Comparison of ENCODE assay signal across 18 cellular contexts in genomic region chr22:44459041-44459440, GRCh38. TPM values are rescaled to one million over a fixed set of nuclear protein-coding genes. Genes with fewer than 3 reads are reported as not detected.
DNase-seq lines count a peak whose midpoint lies in the region; ATAC-seq, FAIRE-seq and TF ChIP-seq lines count a peak whose summit lies in the region.
"Had no signal": no experiment of that assay in that cellular context is flagged by ENCODE, and none has a peak within 500 bp of the region (broad histone marks: within the 10 kb centered on the region; RNA-seq: fewer than 3 reads in every experiment).

No MANE protein-coding gene starts in this region.

- no peaks in the 10 kb centered on the region; a peak in 1 of 4 replicates for H3K27me3 ChIP-seq in GM12878 (replicated peaks in 1 of 2; ENCODE audit: control insufficient read depth in 2 of 2, insufficient read depth in 2 of 2, low read length in 1 of 2)
- H3K27me3 ChIP-seq: BLaER1 treated with 17β-estradiol and CSF1 and Interleukin-3, amounts not matched to agents 10 nM and 100 nM had no signal

- no peak for ATAC-seq in GM12878
- ATAC-seq: HepG2, Right ventricle myocardium inferior had no signal

- in situ Hi-C loops in GM12878 (cut with MboI): no loop called here

- no peak overlapping the region for H3K4me2 ChIP-seq in GM12878 (ENCODE audit: control insufficient read depth, insufficient read depth)

- no peaks in the 10 kb centered on the region; the same call in 1 of the 3 replicates for H3K9me3 ChIP-seq in GM12878 (replicated peaks; ENCODE audit: control insufficient read depth, insufficient read depth, low read length)
- H3K9me3 ChIP-seq: HAP-1 had no signal

- peak overlapping the region; percentile 10 for H3K27ac Mint-ChIP-seq in activated CD4-positive, alpha-beta T cell treated with anti-CD3 and anti-CD28 coated beads, Interleukin-2, amount 10 ng/mL, durations not matched to agents 7 days and 5 days
- H3K27ac Mint-ChIP-seq in osteocyte (ENCODE audit: unreplicated experiment): no peak overlapping the region

- FAIRE-seq in GM12878 (lab: Jason Lieb, UNC) (no peak), GM12892 (lab: Jason Lieb, UNC) (no peak)
- FAIRE-seq: HepG2 had no signal

- no peaks in the 10 kb centered on the region for H4K20me1 ChIP-seq in GM12878 (ENCODE audit: control insufficient read depth, insufficient read depth)
- H4K20me1 ChIP-seq: BLaER1 treated with 17β-estradiol and CSF1 and Interleukin-3, amounts not matched to agents 10 nM and 100 nM had no signal

- RAD21 ChIA-PET in GM12878 (lab: Charles Lee; ENCODE audit: unreplicated experiment): no interaction called here

- POLR2A ChIA-PET in activated CD4-positive, alpha-beta T cell treated with anti-CD3 and anti-CD28 coated beads, Interleukin-2, amount 10 ng/mL, durations not matched to agents 7 days and 5 days (lab: Charles Lee): no interaction called here
- POLR2A ChIA-PET in GM12878 (lab: Charles Lee): no interaction called here

- H3K27ac ChIP-seq in GM12878 (ENCODE audit: control insufficient read depth, insufficient read depth): no peak overlapping the region
- H3K27ac ChIP-seq: BLaER1 treated with 17β-estradiol and CSF1 and Interleukin-3, amounts not matched to agents 10 nM and 100 nM had no signal

- peaks cover 9% of the 10 kb centered on the region for H3K4me1 ChIP-seq in GM12878 (ENCODE audit: control insufficient read depth, insufficient read depth, low read length)
- H3K4me1 ChIP-seq: HAP-1 had no signal

- intact Hi-C loops in GM12878 (cut with micrococcal nuclease; ENCODE audit: unreplicated experiment): no loop called here

- H3K4me1 Mint-ChIP-seq in activated CD4-positive, alpha-beta T cell treated with anti-CD3 and anti-CD28 coated beads, Interleukin-2, amount 10 ng/mL, durations not matched to agents 7 days and 5 days: peaks cover 64% of the 10 kb centered on the region
- no peaks in the 10 kb centered on the region for H3K4me1 Mint-ChIP-seq in osteocyte (ENCODE audit: unreplicated experiment)

- H3K4me3 Mint-ChIP-seq in activated CD4-positive, alpha-beta T cell treated with anti-CD3 and anti-CD28 coated beads, Interleukin-2, amount 10 ng/mL, durations not matched to agents 7 days and 5 days: no peak overlapping the region
- no peak overlapping the region for H3K4me3 Mint-ChIP-seq in osteocyte (ENCODE audit: unreplicated experiment)

- TF ChIP-seq CTCF in GM12878 (IDR thresholded peaks at IDR 0.05 in 2 of 3, conservative IDR thresholded peaks at IDR 0.05 in 1 of 3; ENCODE audit: control insufficient read depth in 2 of 3, extremely low read depth in 1 of 3, insufficient read depth in 1 of 3, low read depth in 3 of 3, low read length in 3 of 3) (no peak), osteocyte (IDR thresholded peaks at IDR 0.05) (no peak)

- no peaks in the 10 kb centered on the region for H3K79me2 ChIP-seq in GM12878 (ENCODE audit: control insufficient read depth, insufficient read depth, low read length)

- H3K4me3 ChIP-seq in Jurkat, Clone E6-1 (ENCODE audit: low read length): peak overlapping the region; percentile 62
- H3K4me3 ChIP-seq in GM12878: no peak overlapping the region
- H3K4me3 ChIP-seq: BLaER1 treated with 17β-estradiol and CSF1 and Interleukin-3, amounts not matched to agents 10 nM and 100 nM; HAP-1 had no signal

- no peak for DNase-seq in activated CD4-positive, alpha-beta T cell treated with anti-CD3 and anti-CD28 coated beads, Interleukin-2, amount 10 ng/mL, durations not matched to agents 7 days and 5 days
- no peak for DNase-seq in activated CD4-positive, alpha-beta T cell treated with anti-CD3 and anti-CD28 coated beads for 48 hours
- peak; percentile 95 for DNase-seq in Jurkat, Clone E6-1 (ENCODE audit: low read depth, low spot score)
- no peak for DNase-seq in GM12878 (ENCODE audit: low read depth, low spot score)
- DNase-seq in osteocyte (ENCODE audit: extremely low spot score, unreplicated experiment): peak; percentile 42
- DNase-seq in NCI-H510A treated with DMSO at 0.1 percent for 48 hours (lab: John Stamatoyannopoulos, UW): no peak
- no peak for DNase-seq in GM12892 (ENCODE audit: insufficient read length)
- no peak for DNase-seq in HUDEP-2 (lab: John Stamatoyannopoulos, UW; ENCODE audit: unreplicated experiment in 76 of 76)
- DNase-seq: 8988T, DMS 273 treated with DMSO at 0.1 percent for 48 hours, NCI-H1048, NCI-H2107, NCI-H345, NCI-H69 had no signal

- no peak overlapping the region for H3K9ac ChIP-seq in GM12878 (ENCODE audit: control insufficient read depth, insufficient read depth, low read length)
- H3K9ac ChIP-seq: BLaER1 treated with 17β-estradiol and CSF1 and Interleukin-3, amounts not matched to agents 10 nM and 100 nM had no signal

- H3K36me3 ChIP-seq in GM12878 (ENCODE audit: control insufficient read depth in 2 of 2, insufficient read depth in 2 of 2, low read length in 1 of 2): no peaks in the 10 kb centered on the region
- H3K36me3 ChIP-seq: BLaER1 treated with 17β-estradiol and CSF1 and Interleukin-3, amounts not matched to agents 10 nM and 100 nM; HAP-1 had no signal

- CTCF ChIA-PET in activated CD4-positive, alpha-beta T cell treated with anti-CD3 and anti-CD28 coated beads, Interleukin-2, amount 10 ng/mL, durations not matched to agents 7 days and 5 days (lab: Charles Lee): no interaction called here
- CTCF ChIA-PET in GM12878 (lab: Yijun Ruan, JAX): no interaction called here

- no peak for TF ChIP-seq EP300 in GM12878 (IDR thresholded peaks at IDR 0.05; ENCODE audit: borderline replicate concordance in 1 of 2, control insufficient read depth in 1 of 2, low read depth in 2 of 2, low read length in 2 of 2)

- TF ChIP-seq RAD21 in GM12878 (IDR thresholded peaks at IDR 0.05; ENCODE audit: insufficient read depth, low read depth, low read length): no peak

- peaks cover 18% of the 10 kb centered on the region for H3K9me3 Mint-ChIP-seq in activated CD4-positive, alpha-beta T cell treated with anti-CD3 and anti-CD28 coated beads, Interleukin-2, amount 10 ng/mL, durations not matched to agents 7 days and 5 days
- no peaks in the 10 kb centered on the region for H3K9me3 Mint-ChIP-seq in osteocyte (ENCODE audit: unreplicated experiment)

- 30% methylated on average over 4 of the region's 4 CpGs for WGBS in GM12878 (ENCODE audit: insufficient coverage, insufficient replicate concordance, low lambda C conversion rate, missing lambda C conversion rate)

- SMC1A ChIA-PET in GM12878 (lab: Charles Lee; ENCODE audit: uncharacterized antibody, unreplicated experiment): no interaction called here

- no peak overlapping the region for H2AFZ ChIP-seq in GM12878 (ENCODE audit: control insufficient read depth, low read depth, low read length)

- TF ChIP-seq POLR2A in GM12878 (IDR thresholded peaks at IDR 0.05; ENCODE audit: low read depth, low read length): no peak
- TF ChIP-seq POLR2A in GM12892 (IDR thresholded peaks at IDR 0.05; ENCODE audit: low read depth, low read length): no peak

- H3K27me3 Mint-ChIP-seq in activated CD4-positive, alpha-beta T cell treated with anti-CD3 and anti-CD28 coated beads, Interleukin-2, amount 10 ng/mL, durations not matched to agents 7 days and 5 days: peaks cover 2% of the 10 kb centered on the region
- peaks cover 16% of the 10 kb centered on the region for H3K27me3 Mint-ChIP-seq in osteocyte (ENCODE audit: unreplicated experiment)

- peaks cover 19% of the 10 kb centered on the region for H3K36me3 Mint-ChIP-seq in activated CD4-positive, alpha-beta T cell treated with anti-CD3 and anti-CD28 coated beads, Interleukin-2, amount 10 ng/mL, durations not matched to agents 7 days and 5 days (ENCODE audit: low read depth)
- H3K36me3 Mint-ChIP-seq in osteocyte (ENCODE audit: unreplicated experiment): no peaks in the 10 kb centered on the region

- BruUV-seq in GM12878 (replicated peaks; lab: Mats Ljungman, UMichigan): no TSS peak

TF ChIP-seq in GM12878, 131 proteins besides CTCF, POLR2A, EP300 and RAD21:
- TF ChIP-seq FOXK2 (IDR thresholded peaks at IDR 0.05) (no peak), USF1 (IDR thresholded peaks at IDR 0.05; ENCODE audit: borderline replicate concordance, extremely low read length, insufficient read depth, low read depth, low read length) (peak; percentile 40)

RNA-seq across cellular contexts. Expression of gene RTL6, which starts 39.0 kb away (rescaled TPM):
- total RNA-seq in activated CD4-positive, alpha-beta T cell treated with anti-CD3 and anti-CD28 coated beads, Interleukin-2, amount 10 ng/mL, durations not matched to agents 7 days and 5 days: 10 to 100 TPM; 11.8 to 12.0 TPM
- 17.1 TPM for polyA plus RNA-seq in Jurkat, Clone E6-1 (2012; ENCODE audit: insufficient read depth, insufficient read length)
- not detected in 2 replicates for total RNA-seq in GM12878 (2013; cell fraction: nucleolus; rRNA removed)
- total RNA-seq in GM12878 (2014; rRNA removed): 3.8 and 4.5 TPM in 2 replicates
- total RNA-seq in GM12878 (2014; rRNA removed; fragmentation: Illumina TruSeq; extraction: Trizol): 2.9 and 3.0 TPM in 2 replicates
- 6.3 and 7.1 TPM in 2 replicates for total RNA-seq in GM12878 (2021)
- 1.1 TPM for polyA plus RNA-seq in GM12878 (2011; ENCODE audit: low read depth)
- polyA plus RNA-seq in GM12878 (2011; rRNA removed): 0.03 TPM in 2 replicates
- 0.04 and 0.05 TPM in 2 replicates for polyA plus RNA-seq in GM12878 (2011; cell fraction: cytosol; rRNA removed)
- polyA plus RNA-seq in GM12878 (2011; cell fraction: nucleus; rRNA removed): 0.06 and 0.07 TPM in 2 replicates
- polyA plus RNA-seq in GM12878 (2012): 1.3 and 1.5 TPM in 2 replicates
- 3.2 and 3.5 TPM in 2 replicates for polyA plus RNA-seq in GM12878 (2014; fragmentation: Illumina TruSeq; extraction: Trizol)
- 1 to 10 TPM in 1 of 2 experiments, under 1 TPM in 1; 0.86 to 1.4 TPM for polyA plus RNA-seq in GM12878 (2014; fragmentation: Nextera tagmentation; extraction: Ambion mirVana)
- 3.4 and 4.1 TPM in 2 replicates for polyA plus RNA-seq in GM12878 (2014; rRNA removed)
- polyA plus RNA-seq in GM12878 (2016; fragmentation: Nextera tagmentation; extraction: Ambion mirVana): 1 to 10 TPM; 2.4 to 3.3 TPM
- 0.05 and 0.15 TPM in 2 replicates for polyA minus RNA-seq in GM12878 (2011; rRNA and poly(A)+ RNA removed)
- 0.62 and 1.6 TPM in 2 replicates for polyA minus RNA-seq in GM12878 (2011; cell fraction: cytosol; rRNA and poly(A)+ RNA removed)
- polyA minus RNA-seq in GM12878 (2011; cell fraction: nucleus; rRNA and poly(A)+ RNA removed): 0.12 and 0.29 TPM in 2 replicates
- total RNA-seq in osteocyte: 34.1 and 35.5 TPM in 2 replicates
- 1.5 TPM for polyA plus RNA-seq in GM12892 (2012; ENCODE audit: missing spikeins)
- total RNA-seq: HepG2 had no signal
- polyA plus RNA-seq: HepG2 had no signal

Comparison
In these comparisons a context has a peak if more than half of its experiments do, and no peak if none do; other contexts are left out.
1. DNase-seq: peak in Jurkat, Clone E6-1 (single experiment) and osteocyte (single experiment); none in activated CD4-positive, alpha-beta T cell treated with anti-CD3 and anti-CD28 coated beads, Interleukin-2, amount 10 ng/mL, durations not matched to agents 7 days and 5 days (single experiment), activated CD4-positive, alpha-beta T cell treated with anti-CD3 and anti-CD28 coated beads for 48 hours (single experiment), GM12878 (single experiment), NCI-H510A treated with DMSO at 0.1 percent for 48 hours (single experiment), GM12892 (single experiment) and HUDEP-2 (0 of 76).